Comparison of ENCODE assay signal across 30 cellular contexts in the genomic region with DNA sequence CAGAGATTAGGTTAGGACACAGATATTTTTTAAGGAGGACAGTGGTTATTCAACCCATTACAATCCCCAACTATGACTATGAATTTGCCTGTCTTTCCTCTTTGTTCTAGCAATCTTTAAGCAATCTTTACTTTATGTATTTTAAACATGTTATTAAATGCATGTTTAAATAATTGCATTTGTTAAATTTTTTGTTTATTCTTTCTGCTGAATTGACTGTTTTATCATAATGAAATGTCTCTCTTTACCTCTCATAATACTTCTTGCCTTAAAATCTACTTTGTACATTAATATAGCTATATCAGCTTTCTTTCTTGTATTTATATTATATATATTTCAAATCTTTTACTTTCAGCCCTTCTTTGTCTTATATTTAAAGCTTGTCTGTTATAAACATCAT. TPM values are rescaled to one million over a fixed set of nuclear protein-coding genes. Genes with fewer than 3 reads are reported as not detected.
"Had no signal": no experiment of that assay in that cellular context is flagged by ENCODE, and none has a peak within 500 bp of the region (broad histone marks: within the 10 kb centered on the region; RNA-seq: fewer than 3 reads in every experiment).

No MANE protein-coding gene starts in this region.

- H3K27ac ChIP-seq: colonic mucosa, epithelial cell of prostate, gastroesophageal sphincter, heart left ventricle, hepatocyte, left lung, prostate gland, right atrium auricular region, sigmoid colon, spleen, testis, tibial artery had no signal

- H3K9me3 ChIP-seq: colonic mucosa, gastroesophageal sphincter, heart left ventricle, left lung, prostate gland, right atrium auricular region, sigmoid colon, spleen, testis, tibial artery had no signal

- DNase-seq: colonic mucosa; effector CD8-positive, alpha-beta T cell; endodermal cell; heart left ventricle; left cardiac atrium; left lung; mesendoderm; midbrain; naive thymus-derived CD4-positive, alpha-beta T cell; nucleus accumbens; sigmoid colon; spleen; stimulated activated CD4-positive, alpha-beta T cell treated with anti-CD3 and anti-CD28 coated beads, Interleukin-4, amount 100 ng/mL, for 4 hours; stimulated activated naive CD8-positive, alpha-beta T cell treated with anti-CD3 and anti-CD28 coated beads, Interleukin-15, Interleukin-2, amounts not matched to agents 100 U/mL and 50 U/mL, for 24 hours; substantia nigra; testis; tibial artery had no signal

- H3K4me3 ChIP-seq: colonic mucosa, gastroesophageal sphincter, heart left ventricle, hepatocyte, left lung, prostate gland, right atrium auricular region, sigmoid colon, spleen, testis, tibial artery had no signal

- H2AFZ ChIP-seq: hepatocyte had no signal

- H3K4me1 ChIP-seq: colonic mucosa, gastroesophageal sphincter, heart left ventricle, left lung, prostate gland, right atrium auricular region, sigmoid colon, spleen, testis, tibial artery had no signal

- H3K36me3 ChIP-seq: colonic mucosa, gastroesophageal sphincter, heart left ventricle, left lung, prostate gland, right atrium auricular region, sigmoid colon, spleen, tibial artery had no signal

- H3K27me3 ChIP-seq: colonic mucosa, gastroesophageal sphincter, hepatocyte, right atrium auricular region, sigmoid colon, spleen, testis had no signal

- H3K79me2 ChIP-seq: hepatocyte had no signal

- ATAC-seq: esophagus mucosa; gastroesophageal sphincter; heart left ventricle; left cardiac atrium; left lung; naive thymus-derived CD4-positive, alpha-beta T cell; stimulated activated memory B cell treated with anti-CD40 and anti-IgM and Interleukin-4, amounts not matched to agents 10 μg/mL and 1 μg/mL and 100 μg/mL, for 72 hours; stimulated activated naive CD8-positive, alpha-beta T cell treated with anti-CD3 and anti-CD28 coated beads, Interleukin-15, Interleukin-2, amounts not matched to agents 100 U/mL and 50 U/mL, for 24 hours had no signal

RNA-seq across cellular contexts. Expression of a gene that starts 46.1 kb away (rescaled TPM):
- total RNA-seq: colonic mucosa, esophagus mucosa, gastroesophageal sphincter, hepatocyte, kidney epithelial cell, left cardiac atrium, lower leg skin, lung microvascular endothelial cell, mucosa of gallbladder, osteocyte, prostate gland, right atrium auricular region, sigmoid colon, testis had no signal
- polyA plus RNA-seq: heart left ventricle; hepatocyte; naive thymus-derived CD4-positive, alpha-beta T cell; urinary bladder had no signal
